ENCODE assay signal across 12 cellular contexts in the genomic region with DNA sequence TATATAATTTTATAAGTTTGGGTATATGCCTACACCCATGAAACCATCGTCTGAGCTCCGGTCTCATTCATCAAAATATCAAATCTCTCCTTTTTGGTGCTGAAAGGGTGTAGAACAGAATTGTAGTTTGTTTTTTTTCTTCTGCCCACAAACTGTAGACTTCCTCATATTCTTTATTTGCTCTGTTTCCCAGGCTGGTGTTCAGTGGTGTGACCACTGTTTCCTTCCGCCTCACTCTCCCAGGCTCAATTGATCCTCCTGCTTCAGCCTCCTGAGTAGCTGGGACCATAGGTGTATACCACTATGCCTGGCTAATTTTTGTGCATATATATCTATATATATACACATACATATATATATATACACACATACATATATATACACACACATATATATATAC.
"Had no signal": no experiment of that assay in that cellular context is flagged by ENCODE, and none has a peak within 500 bp of the region (broad histone marks: within the 10 kb centered on the region; RNA-seq: fewer than 3 reads in every experiment).

No MANE protein-coding gene starts in this region.

- H3K4me3 ChIP-seq: gastroesophageal sphincter, hepatocyte, tibial artery, vagina had no signal

- H3K27me3 ChIP-seq: gastroesophageal sphincter, hepatocyte, neutrophil, tibial artery, vagina had no signal

- H3K4me1 Mint-ChIP-seq: activated naive CD8-positive, alpha-beta T cell treated with anti-CD3 and anti-CD28 coated beads for 36 hours had no signal

- ATAC-seq: gastroesophageal sphincter had no signal

- H3K9me3 ChIP-seq: neutrophil, vagina had no signal

- H3K27ac ChIP-seq: gastroesophageal sphincter, hepatocyte, neutrophil, tibial artery, vagina had no signal

- H3K4me3 Mint-ChIP-seq: activated naive CD8-positive, alpha-beta T cell treated with anti-CD3 and anti-CD28 coated beads for 36 hours; dendritic cell treated with granulocyte-macrophage colony-stimulating factor and Interleukin-4, amounts not matched to agents 40 ng/mL and 50 ng/mL, for 4 days; mesothelial cell of epicardium had no signal

- H3K27me3 Mint-ChIP-seq: activated naive CD8-positive, alpha-beta T cell treated with anti-CD3 and anti-CD28 coated beads for 36 hours; dendritic cell treated with granulocyte-macrophage colony-stimulating factor and Interleukin-4, amounts not matched to agents 40 ng/mL and 50 ng/mL, for 4 days had no signal

- H3K36me3 ChIP-seq: gastroesophageal sphincter, neutrophil, tibial artery, vagina had no signal

- H3K4me1 ChIP-seq: gastroesophageal sphincter, tibial artery, vagina had no signal

- DNase-seq: activated gamma-delta T cell treated with Interleukin-2 at 50 U/mL for 16 hours; activated naive CD8-positive, alpha-beta T cell treated with anti-CD3 and anti-CD28 coated beads for 36 hours; activated T-cell treated with anti-CD3 and anti-CD28 coated beads, Interleukin-2, amount 50 U/mL, for 48 hours; cerebellar nuclear complex; kidney glomerular epithelial cell; tibial artery had no signal

- H3K36me3 Mint-ChIP-seq: activated naive CD8-positive, alpha-beta T cell treated with anti-CD3 and anti-CD28 coated beads for 36 hours had no signal
